Comparison of ENCODE assay signal across 8 cellular contexts in the genomic region with DNA sequence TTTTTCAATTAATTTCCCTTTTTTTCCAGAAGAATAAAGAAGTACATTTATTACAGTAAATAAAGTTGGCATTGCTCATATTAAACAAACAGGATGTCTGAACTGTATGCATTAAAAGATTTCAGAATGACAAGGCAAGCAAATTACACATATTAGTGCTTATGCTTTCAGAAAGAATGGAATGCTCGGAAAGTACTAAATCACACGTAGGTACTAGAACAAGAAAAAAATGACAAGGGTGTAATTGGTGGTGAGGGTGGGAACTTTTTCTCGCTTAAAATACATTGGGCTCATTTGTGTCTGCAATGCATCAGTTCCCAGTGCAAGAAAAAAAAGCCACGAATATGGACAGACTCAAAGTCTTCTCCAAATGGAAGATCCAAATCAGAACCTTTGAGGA. TPM values are rescaled to one million over a fixed set of nuclear protein-coding genes. Genes with fewer than 3 reads are reported as not detected.
A peak's percentile ranks its signal among the peaks of the same experiment; 100 is the strongest.
DNase-seq lines count a peak whose midpoint lies in the region; ATAC-seq and TF ChIP-seq lines count a peak whose summit lies in the region.

No MANE protein-coding gene starts in this region.

- H2AK5ac ChIP-seq in trophoblast cell (ENCODE audit: low read length), result no peak overlapping the region

- H3K27ac ChIP-seq in trophoblast cell (ENCODE audit: low read depth, low read length) (peak overlapping the region; percentile 23), WERI-Rb-1 (no peak overlapping the region), ovary (no peak overlapping the region)

- no peak overlapping the region for H3K23ac ChIP-seq in trophoblast cell (ENCODE audit: low read length)

- peaks cover 67% of the 10 kb centered on the region for H3K4me1 Mint-ChIP-seq in activated naive CD8-positive, alpha-beta T cell (ENCODE audit: low read depth)

- no peaks in the 10 kb centered on the region for H3K79me1 ChIP-seq in trophoblast cell (ENCODE audit: low read length)

- H2BK12ac ChIP-seq in trophoblast cell (ENCODE audit: low read length), result no peak overlapping the region

- H3K36me3 ChIP-seq in trophoblast cell (ENCODE audit: control insufficient read depth in 1 of 2, insufficient read depth in 2 of 2, low read length in 2 of 2) (no peaks in the 10 kb centered on the region), WERI-Rb-1 (no peaks in the 10 kb centered on the region), ovary (no peaks in the 10 kb centered on the region)

- H3K36me3 Mint-ChIP-seq in activated naive CD8-positive, alpha-beta T cell, result no peaks in the 10 kb centered on the region

- H4K8ac ChIP-seq in trophoblast cell (ENCODE audit: low read depth, low read length), result no peak overlapping the region

- no peak overlapping the region for H2BK120ac ChIP-seq in trophoblast cell (ENCODE audit: insufficient read depth, low read length, poor library complexity)

- no peak overlapping the region for H4K12ac ChIP-seq in trophoblast cell (ENCODE audit: low read depth, low read length)

- no peak overlapping the region for H4K91ac ChIP-seq in trophoblast cell (ENCODE audit: low read depth, low read length)

- H3K4me3 ChIP-seq in trophoblast cell (ENCODE audit: low read depth, low read length) (no peak overlapping the region), WERI-Rb-1 (ENCODE audit: low read depth, low read length) (no peak overlapping the region), ovary (no peak overlapping the region)

- no peak overlapping the region for H3K18ac ChIP-seq in trophoblast cell (ENCODE audit: low read length)

- no CpG with 5 or more reads among the region's 4 CpGs for WGBS in trophoblast cell (ENCODE audit: extremely low coverage, insufficient coverage, insufficient read length)
- WGBS in ovary, 3 donors, result 72 to 78% (median 77%) methylated on average over 4 of the region's 4 CpGs

- no peak overlapping the region for H3K4me2 ChIP-seq in trophoblast cell (ENCODE audit: low read length)

- H3K4me3 Mint-ChIP-seq in activated naive CD8-positive, alpha-beta T cell, result peak overlapping the region; percentile 77

- no peak overlapping the region for H2BK5ac ChIP-seq in trophoblast cell (ENCODE audit: low read depth, low read length, poor library complexity)

- no peak overlapping the region for H3K4ac ChIP-seq in trophoblast cell (ENCODE audit: low read depth, low read length)

- no peak for TF ChIP-seq EP300 in ovary (IDR thresholded peaks at IDR 0.05)

- peak overlapping the region; percentile 94 for H3K27ac Mint-ChIP-seq in activated naive CD8-positive, alpha-beta T cell

- intact Hi-C loops in ovary (cut with DNase I), result no loop called here

- no peak overlapping the region for H2AFZ ChIP-seq in trophoblast cell (ENCODE audit: insufficient read depth, low read length, poor library complexity)

- no peak overlapping the region for H3K9ac ChIP-seq in trophoblast cell (ENCODE audit: low read length)

- H3K27me3 ChIP-seq in trophoblast cell (ENCODE audit: insufficient read depth, low read length) (no peaks in the 10 kb centered on the region), WERI-Rb-1 (ENCODE audit: insufficient read depth, low read depth, severe bottlenecking) (no peaks in the 10 kb centered on the region), ovary (no peaks in the 10 kb centered on the region)

- TF ChIP-seq CTCF in WERI-Rb-1 (IDR thresholded peaks at IDR 0.05; ENCODE audit: low read depth, low read length) (no peak), ovary (IDR thresholded peaks at IDR 0.05) (no peak)

- H3K27me3 Mint-ChIP-seq in activated naive CD8-positive, alpha-beta T cell, result no peaks in the 10 kb centered on the region

- DNase-seq in trophoblast cell, result no peak
- DNase-seq in WERI-Rb-1, result no peak
- no peak for DNase-seq in amniotic stem cell (lab: John Stamatoyannopoulos, UW)
- no peak for DNase-seq in ovary

- H3K14ac ChIP-seq in trophoblast cell (ENCODE audit: low read length), result no peak overlapping the region

- H3K9me3 ChIP-seq in trophoblast cell (ENCODE audit: insufficient read depth, low read depth, low read length) (no peaks in the 10 kb centered on the region), WERI-Rb-1 (ENCODE audit: severe bottlenecking) (no peaks in the 10 kb centered on the region), ovary (no peaks in the 10 kb centered on the region)

- H3K79me2 ChIP-seq in trophoblast cell (ENCODE audit: control insufficient read depth, insufficient read depth, low read length, poor library complexity), result no peaks in the 10 kb centered on the region

- no peaks in the 10 kb centered on the region for H3K9me3 Mint-ChIP-seq in activated naive CD8-positive, alpha-beta T cell (ENCODE audit: low read depth)

- TF ChIP-seq POLR2A in ovary (IDR thresholded peaks at IDR 0.05), result no peak

- ATAC-seq in GM18909 (IDR thresholded peaks at IDR 0.05; ENCODE audit: poor library complexity, unreplicated experiment) (peak; percentile 9), HG02981 (IDR thresholded peaks at IDR 0.05; ENCODE audit: unreplicated experiment) (peak; percentile 6), HG03095 (IDR thresholded peaks at IDR 0.05; ENCODE audit: unreplicated experiment) (no peak)

- H3K4me1 ChIP-seq in trophoblast cell (ENCODE audit: control insufficient read depth in 1 of 2, insufficient read depth in 2 of 2, low read length in 2 of 2), result no peaks in the 10 kb centered on the region
- H3K4me1 ChIP-seq in ovary (ENCODE audit: insufficient read depth), result peaks cover 2% of the 10 kb centered on the region

RNA-seq across cellular contexts. Expression of gene HIF1A, which starts 33.3 kb away (rescaled TPM):
- 429 and 461 TPM in 2 replicates for polyA plus RNA-seq in trophoblast cell (2013)
- total RNA-seq in ovary, result 100 to 1,000 TPM in 4 of 7 donors, 10 to 100 TPM in 3; 85.1 to 204 (median 116) TPM
- 100 to 1,000 TPM in 1 of 2 donors, 10 to 100 TPM in 1; 41.6 to 165 TPM for polyA plus RNA-seq in ovary
